ENCODE assay signal across 19 cellular contexts in genomic region chr12:14650791-14651190, GRCh38. TPM values are rescaled to one million over a fixed set of nuclear protein-coding genes. Genes with fewer than 3 reads are reported as not detected.
"Had no signal": no experiment of that assay in that cellular context is flagged by ENCODE, and none has a peak within 500 bp of the region (broad histone marks: within the 10 kb centered on the region; RNA-seq: fewer than 3 reads in every experiment).

No MANE protein-coding gene starts in this region.

- DNase-seq: activated CD4-positive, alpha-beta memory T cell treated with anti-CD3 and anti-CD28 coated beads, Interleukin-2, amount 10 ng/mL, durations not matched to agents 7 days and 5 days; activated effector memory CD4-positive, alpha-beta T cell treated with anti-CD3 and anti-CD28 coated beads, Interleukin-2, amount 50 U/mL, for 16 hours; activated T-cell treated with anti-CD3 and anti-CD28 coated beads, Interleukin-2, amount 50 U/mL, for 24 hours; body of pancreas; central memory CD4-positive, alpha-beta T cell; colonic mucosa; foreskin keratinocyte; left lung; mesenchymal stem cell; naive thymus-derived CD8-positive, alpha-beta T cell; stimulated activated naive CD8-positive, alpha-beta T cell treated with anti-CD3 and anti-CD28 coated beads, Interleukin-15, Interleukin-2, amounts not matched to agents 100 U/mL and 50 U/mL, for 24 hours; upper lobe of left lung had no signal

- FAIRE-seq: endometrium, islet of Langerhans had no signal

- H3K36me3 ChIP-seq: colonic mucosa, left lung, suprapubic skin, upper lobe of left lung had no signal

- H3K4me1 ChIP-seq: colonic mucosa, left lung, suprapubic skin, upper lobe of left lung had no signal

- H3K27ac ChIP-seq: body of pancreas, colonic mucosa, foreskin keratinocyte, left lung, suprapubic skin, upper lobe of left lung, VCaP had no signal

- ATAC-seq: activated naive CD4-positive, alpha-beta T cell treated with anti-CD3 and anti-CD28 coated beads, Interleukin-2, amount 50 U/mL, for 72 hours; body of pancreas; esophagus mucosa; foreskin keratinocyte; left lung; naive thymus-derived CD8-positive, alpha-beta T cell; stimulated activated naive CD8-positive, alpha-beta T cell treated with anti-CD3 and anti-CD28 coated beads, Interleukin-15, Interleukin-2, amounts not matched to agents 100 U/mL and 50 U/mL, for 24 hours had no signal

- H3K9me3 ChIP-seq: body of pancreas, colonic mucosa, left lung, suprapubic skin, upper lobe of left lung had no signal

- H3K4me3 ChIP-seq: body of pancreas, colonic mucosa, left lung, suprapubic skin, upper lobe of left lung had no signal

- H3K27me3 ChIP-seq: body of pancreas, colonic mucosa, foreskin keratinocyte, left lung, suprapubic skin, upper lobe of left lung had no signal

RNA-seq across cellular contexts. Expression of gene GUCY2C, which starts 45.6 kb away (rescaled TPM):
- total RNA-seq: activated CD4-positive, alpha-beta memory T cell treated with anti-CD3 and anti-CD28 coated beads, Interleukin-2, amount 10 ng/mL, durations not matched to agents 7 days and 5 days; activated naive CD4-positive, alpha-beta T cell treated with anti-CD3 and anti-CD28 coated beads, Interleukin-2, amount 50 U/mL, for 72 hours; body of pancreas; foreskin keratinocyte; left lung; naive thymus-derived CD8-positive, alpha-beta T cell; T-helper 1 cell treated with Interleukin-12 subunit alpha and Interleukin-12 subunit beta and Interleukin-4 antibody, amounts not matched to agents 30 ng/mL and 1 ng/mL, for 36 hours had no signal
- polyA plus RNA-seq: foreskin keratinocyte; naive thymus-derived CD8-positive, alpha-beta T cell had no signal
